ENCODE assay signal across 10 cellular contexts in the genomic region with DNA sequence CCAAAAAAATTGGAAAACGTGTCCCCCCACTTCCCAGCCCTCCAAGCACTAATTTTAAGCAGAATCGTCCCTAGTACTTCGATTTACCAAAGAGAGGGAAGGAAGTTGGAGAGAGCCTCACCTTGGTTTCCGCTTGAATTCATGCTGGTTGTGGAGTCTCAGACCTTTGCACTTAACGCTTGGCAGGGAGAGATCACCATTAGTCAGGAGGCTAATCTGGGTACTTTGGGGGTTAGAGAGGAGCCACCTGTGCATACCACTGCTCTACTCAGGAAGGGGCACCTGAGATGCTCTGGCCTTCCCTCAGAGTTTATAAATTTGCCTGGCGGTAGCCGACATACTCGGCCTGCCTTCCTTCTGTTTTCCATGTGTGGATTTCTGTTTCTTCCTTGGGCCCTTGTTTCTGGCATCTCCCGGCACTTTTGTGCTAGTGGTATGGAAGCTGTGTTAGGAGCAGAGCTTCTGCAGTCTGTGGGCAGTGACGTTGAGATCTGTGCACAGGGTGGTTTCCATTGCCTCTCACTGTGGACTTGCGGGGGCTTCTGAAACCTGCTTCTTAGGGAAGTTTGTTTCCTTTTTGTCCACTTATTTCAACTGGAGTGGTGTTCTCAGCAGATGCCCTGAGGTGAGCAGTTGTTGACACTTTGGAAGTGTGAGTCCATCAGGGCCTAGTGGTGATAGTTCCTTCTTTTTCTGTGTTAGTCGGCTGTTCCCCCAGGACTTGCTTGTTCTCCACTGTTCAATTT.
A peak's percentile ranks its signal among the peaks of the same experiment; 100 is the strongest.
DNase-seq lines count a peak whose midpoint lies in the region; ATAC-seq, FAIRE-seq and TF ChIP-seq lines count a peak whose summit lies in the region.
"Had no signal": no experiment of that assay in that cellular context is flagged by ENCODE, and none has a peak within 500 bp of the region (broad histone marks: within the 10 kb centered on the region; RNA-seq: fewer than 3 reads in every experiment).

No MANE protein-coding gene starts in this region.

- intact Hi-C loops in kidney (cut with DNase I) = loop anchor here (10.0 kb wide), 2 partner anchors 106 to 426 kb away; a partner anchor contains a TSS

- no peak for FAIRE-seq in kidney (lab: Jason Lieb, UNC)

- no peaks in the 10 kb centered on the region for H3K9me3 ChIP-seq in kidney (ENCODE audit: control insufficient read depth in 1 of 2, low read length in 2 of 2)

- TF ChIP-seq CTCF in GM12865 (IDR thresholded peaks at IDR 0.05; ENCODE audit: insufficient read depth, low read depth, low read length, missing control alignments) (no peak), kidney (IDR thresholded peaks at IDR 0.05; ENCODE audit: borderline replicate concordance, extremely low read depth, insufficient read depth) (no peak)

- H3K27ac ChIP-seq in kidney (ENCODE audit: low read depth in 2 of 2, low read length in 2 of 2) = no peak overlapping the region

- H3K4me3 ChIP-seq in GM12865 (ENCODE audit: low read depth, low read length) (no peak overlapping the region), kidney (ENCODE audit: low read length in 2 of 2) (no peak overlapping the region)
- H3K4me3 ChIP-seq: smooth muscle cell had no signal

- no peaks in the 10 kb centered on the region for H3K36me3 ChIP-seq in kidney (ENCODE audit: control insufficient read depth in 1 of 2, insufficient read depth in 2 of 2, low read length in 2 of 2)

- H3K9ac ChIP-seq in kidney (ENCODE audit: low read length in 2 of 2) = no peak overlapping the region

- ATAC-seq in GM19351 (IDR thresholded peaks at IDR 0.05; ENCODE audit: unreplicated experiment) (peak; percentile 43), HG03095 (IDR thresholded peaks at IDR 0.05; ENCODE audit: unreplicated experiment) (peak; percentile 44), left lobe of liver (peak; percentile 49)

- no peaks in the 10 kb centered on the region for H3K4me1 ChIP-seq in kidney (ENCODE audit: control insufficient read depth in 1 of 2, insufficient read depth in 1 of 2, low read depth in 1 of 2, low read length in 2 of 2)

- DNase-seq in GM12865 (ENCODE audit: low read depth) (peak; percentile 51), left lobe of liver (ENCODE audit: low spot score) (no peak), NOMO-1 treated with dmso at 0.1 percent for 144 hours (lab: John Stamatoyannopoulos, UW; ENCODE audit: unreplicated experiment) (no peak), NCI-H1105 treated with DMSO at 0.1 percent for 48 hours (lab: John Stamatoyannopoulos, UW) (no peak), NCI-H1436 treated with DMSO at 0.1 percent for 48 hours (lab: John Stamatoyannopoulos, UW) (no peak), kidney (no peak)
- DNase-seq: activated T-cell treated with anti-CD3 and anti-CD28 coated beads for 4 hours had no signal
